Comparison of ENCODE assay signal across 16 cellular contexts in genomic region chr2:133342960-133343359, GRCh38.
A peak's percentile ranks its signal among the peaks of the same experiment; 100 is the strongest.
DNase-seq lines count a peak whose midpoint lies in the region; ATAC-seq and TF ChIP-seq lines count a peak whose summit lies in the region.
"Had no signal": no experiment of that assay in that cellular context is flagged by ENCODE, and none has a peak within 500 bp of the region (broad histone marks: within the 10 kb centered on the region; RNA-seq: fewer than 3 reads in every experiment).

No MANE protein-coding gene starts in this region.

- H2BK120ac ChIP-seq in H9 (ENCODE audit: low read depth, low read length, poor library complexity, severe bottlenecking): no peak overlapping the region

- H3K4me3 Mint-ChIP-seq in H9: no peak overlapping the region
- H3K4me3 Mint-ChIP-seq in effector memory CD8-positive, alpha-beta T cell: no peak overlapping the region
- H3K4me3 Mint-ChIP-seq: CD4-positive, alpha-beta memory T cell had no signal

- TF ChIP-seq CTCF in H9 (conservative IDR thresholded peaks at IDR 0.05) (no peak), neural cell (IDR thresholded peaks at IDR 0.05; ENCODE audit: poor library complexity, severe bottlenecking) (no peak), osteoblast (IDR thresholded peaks at IDR 0.05; ENCODE audit: extremely low read depth, low read depth, low read length) (no peak)

- no peaks in the 10 kb centered on the region; the same call in 1 of the 2 replicates for H3K27me3 Mint-ChIP-seq in H9 (ENCODE audit: low read depth)
- no peaks in the 10 kb centered on the region for H3K27me3 Mint-ChIP-seq in effector memory CD8-positive, alpha-beta T cell
- H3K27me3 Mint-ChIP-seq: CD4-positive, alpha-beta memory T cell had no signal

- DNase-seq in H9 (no peak), osteoblast (ENCODE audit: insufficient read length, low spot score, missing footprints) (peak; percentile 5), NCI-H2171 (lab: John Stamatoyannopoulos, UW) (no peak)
- DNase-seq in effector memory CD8-positive, alpha-beta T cell: no peak
- DNase-seq: C1 segment of cervical spinal cord; Calu3; CD4-positive, alpha-beta memory T cell; COR-L47; DMS53; DMS79 treated with DMSO at 0.1 percent for 48 hours; GF-D8; GM23248; HCEC 1CT had no signal

- no peak overlapping the region for H4K5ac ChIP-seq in H9 (ENCODE audit: insufficient read length, low read depth, low read length)

- H3K79me2 ChIP-seq in H9 (ENCODE audit: insufficient read depth, low read length): no peaks in the 10 kb centered on the region
- no peaks in the 10 kb centered on the region for H3K79me2 ChIP-seq in neural cell (replicated peaks; ENCODE audit: insufficient read depth, low read length)
- no peaks in the 10 kb centered on the region for H3K79me2 ChIP-seq in osteoblast (ENCODE audit: insufficient read depth, low read length)

- no peak overlapping the region for H3K27ac ChIP-seq in H9 (ENCODE audit: insufficient read length, low read depth, low read length)
- peak overlapping the region; percentile 71 for H3K27ac ChIP-seq in ectodermal cell (ENCODE audit: insufficient read depth, low read depth, low read length, poor library complexity, severe bottlenecking)
- H3K27ac ChIP-seq in neural cell (ENCODE audit: low read length): peak overlapping the region; percentile 7
- H3K27ac ChIP-seq in osteoblast (ENCODE audit: low read depth, low read length): no peak overlapping the region
- H3K27ac ChIP-seq: GM23248 had no signal

- H3K4ac ChIP-seq in H9 (ENCODE audit: low read depth, low read length): no peak overlapping the region

- no peaks in the 10 kb centered on the region for H3K36me3 ChIP-seq in ectodermal cell (ENCODE audit: control insufficient read depth, insufficient read depth, low read length)
- no peaks in the 10 kb centered on the region for H3K36me3 ChIP-seq in neural cell (ENCODE audit: insufficient read depth, low read length)
- no peaks in the 10 kb centered on the region for H3K36me3 ChIP-seq in osteoblast (ENCODE audit: insufficient read depth, low read length)

- H2BK5ac ChIP-seq in H9 (ENCODE audit: insufficient read length, low read length): no peak overlapping the region

- no peak overlapping the region for H3K23ac ChIP-seq in H9 (ENCODE audit: insufficient read length, low read depth, low read length)

- no peaks in the 10 kb centered on the region for H3F3A ChIP-seq in neural cell (ENCODE audit: insufficient read depth, low read length, poor library complexity, severe bottlenecking)

- WGBS in H9 (ENCODE audit: extremely low coverage, insufficient read length, low lambda C conversion rate): no CpG with 5 or more reads among the region's 1 CpG
- WGBS in ectodermal cell, 2 experiments: 39 to 52% methylated on average over 1 of the region's 1 CpG

- no peak overlapping the region for H2BK12ac ChIP-seq in H9 (ENCODE audit: insufficient read length, low read depth, low read length)

- no peak overlapping the region for H2BK15ac ChIP-seq in H9 (ENCODE audit: low read depth, low read length)

- H3K9me3 ChIP-seq in H9 (ENCODE audit: control insufficient read depth, low read depth, low read length) (no peaks in the 10 kb centered on the region), ectodermal cell (ENCODE audit: control insufficient read depth, low read length) (no peaks in the 10 kb centered on the region), neural cell (ENCODE audit: low read length) (no peaks in the 10 kb centered on the region), osteoblast (ENCODE audit: low read depth, low read length) (no peaks in the 10 kb centered on the region)

- no peak overlapping the region for H3K56ac ChIP-seq in H9 (ENCODE audit: insufficient read length, low read depth, low read length)

- ATAC-seq in HG03520 (IDR thresholded peaks at IDR 0.05; ENCODE audit: unreplicated experiment): no peak
- ATAC-seq in effector memory CD8-positive, alpha-beta T cell (replicated peaks): no peak

- no peaks in the 10 kb centered on the region for H3K36me3 Mint-ChIP-seq in H9 (ENCODE audit: insufficient read depth in 1 of 3, low read depth in 3 of 3)
- no peaks in the 10 kb centered on the region for H3K36me3 Mint-ChIP-seq in effector memory CD8-positive, alpha-beta T cell (ENCODE audit: insufficient read depth)
- H3K36me3 Mint-ChIP-seq: CD4-positive, alpha-beta memory T cell had no signal

- H3K4me1 Mint-ChIP-seq in H9: peaks cover 10 to 14% of the 10 kb centered on the region in 2 experiments
- H3K4me1 Mint-ChIP-seq in effector memory CD8-positive, alpha-beta T cell (ENCODE audit: low read depth in 2 of 2): no peaks in the 10 kb centered on the region
- H3K4me1 Mint-ChIP-seq: CD4-positive, alpha-beta memory T cell had no signal

- no peak overlapping the region for H2AK5ac ChIP-seq in H9 (ENCODE audit: insufficient read length, low read length)

- H3K9ac ChIP-seq in H9 (ENCODE audit: extremely low read depth, insufficient read length, low read length) (no peak overlapping the region), neural cell (ENCODE audit: low read length) (no peak overlapping the region)
- H3K9ac ChIP-seq: GM23248 had no signal

- H2BK20ac ChIP-seq in H9 (ENCODE audit: low read depth, low read length, poor library complexity, severe bottlenecking): no peak overlapping the region

- peak overlapping the region in 2 of 3 experiments; percentile 65 to 87; a peak in 2 of 7 replicates for H3K27ac Mint-ChIP-seq in H9
- H3K27ac Mint-ChIP-seq in effector memory CD8-positive, alpha-beta T cell: no peak overlapping the region
- H3K27ac Mint-ChIP-seq: CD4-positive, alpha-beta memory T cell had no signal

- H2AFZ ChIP-seq in H9 (ENCODE audit: low read length) (no peak overlapping the region), neural cell (ENCODE audit: low read depth, low read length) (no peak overlapping the region), osteoblast (ENCODE audit: low read length) (no peak overlapping the region)
- H2AFZ ChIP-seq: GM23248 had no signal

- TF ChIP-seq EP300 in neural cell (conservative IDR thresholded peaks at IDR 0.05; ENCODE audit: poor library complexity, severe bottlenecking): peak; percentile 48

- no peak overlapping the region for H3K14ac ChIP-seq in H9 (ENCODE audit: insufficient read depth, low read length)

- H3K4me2 ChIP-seq in H9 (ENCODE audit: insufficient read depth, insufficient read length, low read length) (no peak overlapping the region), neural cell (ENCODE audit: low read length) (no peak overlapping the region), osteoblast (ENCODE audit: insufficient read depth, low read length) (no peak overlapping the region)

- TF ChIP-seq RAD21 in neural cell (conservative IDR thresholded peaks at IDR 0.05): peak; percentile 11

- no peak overlapping the region for H3K4me3 ChIP-seq in ectodermal cell (ENCODE audit: insufficient read depth, low read depth, low read length)
- H3K4me3 ChIP-seq in neural cell (ENCODE audit: low read length): peak overlapping the region; percentile 2
- no peak overlapping the region for H3K4me3 ChIP-seq in osteoblast (ENCODE audit: insufficient read depth, low read length)
- H3K4me3 ChIP-seq: GM23248 had no signal

- H3K27me3 ChIP-seq in H9 (ENCODE audit: insufficient read depth, low read length) (no peaks in the 10 kb centered on the region), ectodermal cell (ENCODE audit: control insufficient read depth, insufficient read depth, low read length, poor library complexity, severe bottlenecking) (no peaks in the 10 kb centered on the region), neural cell (ENCODE audit: insufficient read depth, low read depth, low read length) (no peaks in the 10 kb centered on the region), osteoblast (ENCODE audit: insufficient read depth, low read length) (no peaks in the 10 kb centered on the region)

- no peak overlapping the region for H3K18ac ChIP-seq in H9 (ENCODE audit: insufficient read length, low read depth, low read length)

- H4K91ac ChIP-seq in H9 (ENCODE audit: insufficient read length, low read depth, low read length): no peak overlapping the region

- H3K79me1 ChIP-seq in H9 (ENCODE audit: insufficient read depth, low read depth, low read length, poor library complexity, severe bottlenecking): no peaks in the 10 kb centered on the region

- H3K9me2 ChIP-seq in neural cell (ENCODE audit: insufficient read depth, low read length): no peaks in the 10 kb centered on the region

- no peaks in the 10 kb centered on the region for H3K9me3 Mint-ChIP-seq in H9
- peaks cover 4 to 11% of the 10 kb centered on the region in 2 donors for H3K9me3 Mint-ChIP-seq in effector memory CD8-positive, alpha-beta T cell

- H3T11ph ChIP-seq in H9 (ENCODE audit: low read length): no peak overlapping the region

- H3K23me2 ChIP-seq in H9 (ENCODE audit: insufficient read length, low read depth, low read length, poor library complexity, severe bottlenecking): no peaks in the 10 kb centered on the region

- H4K20me1 ChIP-seq in H9 (ENCODE audit: control insufficient read depth, insufficient read depth, insufficient read length): no peaks in the 10 kb centered on the region
- H4K20me1 ChIP-seq in neural cell (ENCODE audit: insufficient read depth): no peaks in the 10 kb centered on the region
- H4K20me1 ChIP-seq in osteoblast (ENCODE audit: insufficient read depth, low read length): no peaks in the 10 kb centered on the region

- peaks cover 5% of the 10 kb centered on the region; the same call in 1 of the 2 replicates for H3K4me1 ChIP-seq in H9 (ENCODE audit: insufficient read depth, low read length)
- peaks cover 9% of the 10 kb centered on the region for H3K4me1 ChIP-seq in ectodermal cell (ENCODE audit: control insufficient read depth, insufficient read depth, low read length)
- H3K4me1 ChIP-seq in osteoblast (ENCODE audit: insufficient read depth, low read length): no peaks in the 10 kb centered on the region

- no peak overlapping the region for H4K8ac ChIP-seq in H9 (replicated peaks; ENCODE audit: insufficient read length, low read depth, low read length)

TF ChIP-seq in neural cell, 6 proteins besides CTCF, POLR2A, EP300 and RAD21 (continues in another document):
- TF ChIP-seq POLR2AphosphoS5 (IDR thresholded peaks at IDR 0.05): peak; percentile 91

Comparison
In these comparisons a context has a peak if more than half of its experiments do, and no peak if none do; other contexts are left out.
1. H3K27ac ChIP-seq: peak in ectodermal cell (single experiment) and neural cell (single experiment); none in H9 (single experiment) and osteoblast (single experiment).
2. H3K27ac Mint-ChIP-seq: peak in H9 (2 of 3); none in effector memory CD8-positive, alpha-beta T cell (0 of 2).